ENCODE assay signal across 8 cellular contexts in the genomic region with DNA sequence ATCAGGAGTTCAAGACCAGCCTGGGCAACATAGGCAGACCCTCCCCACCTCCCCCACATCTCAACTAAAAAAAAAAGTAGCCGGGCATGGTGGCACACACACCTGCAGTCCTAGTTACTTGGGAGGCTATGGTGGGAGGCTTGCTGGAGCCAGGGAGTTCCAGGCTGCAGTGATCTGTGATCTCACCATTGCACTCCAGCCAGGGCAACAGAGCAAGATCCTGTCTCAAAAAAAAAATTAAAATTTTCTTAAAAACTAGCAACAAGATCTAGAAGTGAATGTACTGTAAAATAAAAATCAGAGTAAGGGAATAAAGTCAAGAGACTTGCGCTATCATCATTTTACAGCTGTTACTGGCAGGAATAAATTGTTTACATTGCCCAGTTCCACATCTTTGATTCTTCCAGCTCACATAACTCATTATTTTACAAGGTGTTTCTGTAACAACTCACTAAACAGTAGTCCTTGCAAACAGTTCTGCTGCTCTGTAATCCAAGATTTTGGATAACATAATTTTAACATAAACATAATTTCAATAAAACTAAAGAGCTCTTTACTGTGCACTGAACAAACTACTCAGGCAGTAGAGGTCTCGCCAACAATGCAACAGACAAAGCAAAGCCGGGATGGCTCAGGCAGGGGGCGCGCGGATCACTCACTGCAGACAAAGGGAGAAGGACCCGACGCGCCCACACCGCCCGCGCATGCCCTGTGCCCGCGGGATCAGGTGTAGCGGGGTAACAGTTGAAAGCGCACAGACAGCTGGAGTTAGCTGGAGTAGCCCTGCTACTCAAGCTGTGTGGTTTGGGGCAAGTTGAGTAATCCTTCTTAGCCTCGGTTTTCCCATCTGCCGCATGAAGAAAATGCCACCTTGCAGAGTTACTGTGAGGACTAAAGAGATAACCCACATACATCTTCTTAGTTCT.
A peak's percentile ranks its signal among the peaks of the same experiment; 100 is the strongest.
DNase-seq lines count a peak whose midpoint lies in the region; ATAC-seq lines count a peak whose summit lies in the region.

No MANE protein-coding gene starts in this region.

- H3K36me3 Mint-ChIP-seq in T-helper 17 cell (ENCODE audit: low read depth) = no peaks in the 10 kb centered on the region

- H3K27ac Mint-ChIP-seq in T-helper 17 cell = no peak overlapping the region

- peak; percentile 97 for ATAC-seq in GM18502 (IDR thresholded peaks at IDR 0.05; ENCODE audit: poor library complexity, unreplicated experiment)
- peak; percentile 82 for ATAC-seq in HG02885 (IDR thresholded peaks at IDR 0.05; ENCODE audit: poor library complexity, unreplicated experiment)
- peak; percentile 99 for ATAC-seq in T-helper 17 cell

- no peak overlapping the region for H3K4me3 Mint-ChIP-seq in T-helper 17 cell

- H3K27me3 Mint-ChIP-seq in T-helper 17 cell = peaks cover 54% of the 10 kb centered on the region

- peak; percentile 93 for DNase-seq in NCI-H1694 (lab: John Stamatoyannopoulos, UW)
- peak; percentile 55 to 66 (median 64) for DNase-seq in T-helper 17 cell
- peak; percentile 12 for DNase-seq in amniotic epithelial cell (ENCODE audit: low read depth)
- DNase-seq in inferior parietal cortex (ENCODE audit: extremely low spot score) = peak; percentile 47
- peak; percentile 72 to 76 for DNase-seq in stimulated activated CD4-positive, alpha-beta T cell treated with anti-CD3 and anti-CD28 coated beads, Interleukin-1b, Interleukin-23, amount 100 ng/mL, for 4 hours (ENCODE audit: low read depth in 2 of 2)
- no peak for DNase-seq in DMS114 treated with DMSO at 0.1 percent for 48 hours (lab: John Stamatoyannopoulos, UW; ENCODE audit: unreplicated experiment)

- no peaks in the 10 kb centered on the region for H3K4me1 Mint-ChIP-seq in T-helper 17 cell

- no peaks in the 10 kb centered on the region for H3K9me3 ChIP-seq in T-helper 17 cell (ENCODE audit: control insufficient read depth, low read length, poor library complexity, severe bottlenecking)
